1 cellular context compared by ENCODE assay signal in genomic region chr12:106522708-106523107, GRCh38.
TF ChIP-seq lines count a peak whose summit lies in the region.

No MANE protein-coding gene starts in this region.

TF ChIP-seq in IMR-90, 13 proteins besides CTCF, POLR2A, EP300 and RAD21 (continued from another document):
- TF ChIP-seq MAFK (IDR thresholded peaks at IDR 0.05; ENCODE audit: low read depth, low read length): peak; percentile 99
